4 cellular contexts compared by ENCODE assay signal in genomic region chr10:1605121-1605520, GRCh38.
"Had no signal": no experiment of that assay in that cellular context is flagged by ENCODE, and none has a peak within 500 bp of the region (broad histone marks: within the 10 kb centered on the region; RNA-seq: fewer than 3 reads in every experiment).

No MANE protein-coding gene starts in this region.

- ATAC-seq: GM23338 had no signal

- H3K27ac Mint-ChIP-seq: GM23338 had no signal

- H3K9me3 Mint-ChIP-seq: GM23338, H9 had no signal

- H3K4me2 ChIP-seq: GM23338 had no signal

- H3K4me3 ChIP-seq: GM23338 had no signal

- DNase-seq: H9, HCEC 1CT, IMR-90 had no signal

- H2AFZ ChIP-seq: GM23338 had no signal

- H3K4me3 Mint-ChIP-seq: GM23338, H9 had no signal
